In the genomic region with DNA sequence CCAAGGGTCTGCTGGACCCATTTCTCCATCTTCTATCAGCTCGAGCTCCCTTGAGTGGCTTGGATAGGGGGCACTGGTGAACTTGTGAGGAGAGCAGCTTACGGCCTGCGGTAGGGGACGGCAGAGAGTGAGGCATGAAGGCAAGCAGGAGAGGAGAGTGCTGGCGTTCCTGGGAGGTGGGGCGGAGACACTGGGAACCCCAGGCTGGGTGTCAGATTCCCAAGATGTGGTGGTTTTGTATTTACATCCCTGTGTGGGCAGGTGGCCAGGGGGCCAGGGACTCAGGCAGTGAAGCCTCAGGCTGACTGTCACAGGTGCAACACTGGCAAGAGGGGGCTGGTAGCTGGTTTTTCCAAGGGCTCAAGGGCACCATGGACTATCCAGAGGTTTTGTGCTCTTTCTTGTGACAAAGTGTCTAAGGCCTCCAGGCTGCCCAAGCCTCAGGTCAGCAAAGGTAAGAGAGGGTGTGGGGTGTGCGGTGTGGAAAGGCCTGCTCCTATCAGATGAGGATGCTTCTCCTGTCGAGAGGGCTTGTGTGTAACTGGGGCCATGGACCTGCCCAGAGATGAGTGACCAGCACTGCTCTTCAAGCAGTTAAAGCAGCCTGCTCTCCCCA, we compare ENCODE assay signal across 1 cellular context.
TF ChIP-seq lines count a peak whose summit lies in the region.

No MANE protein-coding gene starts in this region.

TF ChIP-seq in SK-N-SH, 30 proteins besides CTCF, POLR2A, EP300 and RAD21 (continued from another document):
- no peak for TF ChIP-seq REST (IDR thresholded peaks at IDR 0.05; ENCODE audit: low read depth, low read length)
- TF ChIP-seq, protein P1, sequence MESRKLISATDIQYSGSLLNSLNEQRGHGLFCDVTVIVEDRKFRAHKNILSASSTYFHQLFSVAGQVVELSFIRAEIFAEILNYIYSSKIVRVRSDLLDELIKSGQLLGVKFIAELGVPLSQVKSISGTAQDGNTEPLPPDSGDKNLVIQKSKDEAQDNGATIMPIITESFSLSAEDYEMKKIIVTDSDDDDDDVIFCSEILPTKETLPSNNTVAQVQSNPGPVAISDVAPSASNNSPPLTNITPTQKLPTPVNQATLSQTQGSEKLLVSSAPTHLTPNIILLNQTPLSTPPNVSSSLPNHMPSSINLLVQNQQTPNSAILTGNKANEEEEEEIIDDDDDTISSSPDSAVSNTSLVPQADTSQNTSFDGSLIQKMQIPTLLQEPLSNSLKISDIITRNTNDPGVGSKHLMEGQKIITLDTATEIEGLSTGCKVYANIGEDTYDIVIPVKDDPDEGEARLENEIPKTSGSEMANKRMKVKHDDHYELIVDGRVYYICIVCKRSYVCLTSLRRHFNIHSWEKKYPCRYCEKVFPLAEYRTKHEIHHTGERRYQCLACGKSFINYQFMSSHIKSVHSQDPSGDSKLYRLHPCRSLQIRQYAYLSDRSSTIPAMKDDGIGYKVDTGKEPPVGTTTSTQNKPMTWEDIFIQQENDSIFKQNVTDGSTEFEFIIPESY (IDR thresholded peaks at IDR 0.05; ENCODE audit: borderline replicate concordance, low read depth), result no peak
- no peak for TF ChIP-seq NFIC (IDR thresholded peaks at IDR 0.05; ENCODE audit: borderline replicate concordance)
- no peak for TF ChIP-seq ELF1 (IDR thresholded peaks at IDR 0.05)
- TF ChIP-seq MXI1 (IDR thresholded peaks at IDR 0.05; ENCODE audit: low read depth, low read length), result no peak
- no peak for TF ChIP-seq PBX3 (IDR thresholded peaks at IDR 0.05)
- no peak for TF ChIP-seq IRF3 (IDR thresholded peaks at IDR 0.05; ENCODE audit: low read depth, low read length)
- no peak for TF ChIP-seq FOXJ3 (CRISPR knock-in tag; IDR thresholded peaks at IDR 0.05)
- no peak for TF ChIP-seq FOSL2 (IDR thresholded peaks at IDR 0.05; ENCODE audit: borderline replicate concordance, low read depth)
- TF ChIP-seq SMC3 (IDR thresholded peaks at IDR 0.05; ENCODE audit: low read depth, low read length), result no peak
